ENCODE assay signal across 22 cellular contexts in the genomic region with DNA sequence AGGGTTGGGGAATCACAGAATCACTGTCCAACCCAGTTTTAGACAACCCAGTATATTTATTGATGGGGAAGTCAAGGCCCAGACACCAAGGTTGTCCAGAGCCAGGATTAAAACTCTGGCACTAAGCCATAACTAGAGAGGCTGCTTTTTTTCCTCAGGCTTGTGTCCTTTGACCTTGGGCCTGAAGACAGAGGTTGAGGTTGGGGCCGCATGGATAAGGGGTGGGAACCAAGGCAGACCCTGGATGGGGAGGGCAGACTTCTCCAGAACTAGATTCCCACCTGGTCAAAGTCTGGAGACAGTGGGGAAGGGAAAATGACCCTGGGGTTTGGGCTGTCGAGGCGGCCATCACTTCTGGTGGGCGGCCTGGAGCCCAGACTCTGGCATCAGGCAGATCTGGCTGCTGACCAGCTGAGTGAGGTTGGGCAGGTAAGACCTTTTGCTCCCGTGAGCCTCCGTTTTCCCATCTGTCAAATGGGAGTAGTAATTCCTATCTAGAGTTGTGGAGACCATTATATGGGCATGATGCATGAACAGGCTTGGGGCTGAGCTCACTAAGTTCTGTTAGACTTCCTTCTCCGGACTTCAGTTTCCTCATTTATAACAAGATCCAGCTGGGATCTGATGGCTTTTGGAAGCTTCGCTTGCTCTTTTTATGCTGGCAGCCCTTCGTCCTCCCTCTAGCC. TPM values are rescaled to one million over a fixed set of nuclear protein-coding genes. Genes with fewer than 3 reads are reported as not detected.
A peak's percentile ranks its signal among the peaks of the same experiment; 100 is the strongest.
DNase-seq lines count a peak whose midpoint lies in the region; ATAC-seq, FAIRE-seq and TF ChIP-seq lines count a peak whose summit lies in the region.
"Had no signal": no experiment of that assay in that cellular context is flagged by ENCODE, and none has a peak within 500 bp of the region (broad histone marks: within the 10 kb centered on the region; RNA-seq: fewer than 3 reads in every experiment).

No MANE protein-coding gene starts in this region.

- H3K27me3 Mint-ChIP-seq in activated naive CD4-positive, alpha-beta T cell treated with anti-CD3 and anti-CD28 coated beads for 36 hours (ENCODE audit: low read depth), result no peaks in the 10 kb centered on the region
- H3K27me3 Mint-ChIP-seq: activated naive CD8-positive, alpha-beta T cell treated with anti-CD3 and anti-CD28 coated beads for 36 hours; T-helper 17 cell had no signal

- FAIRE-seq in K562 (lab: Jason Lieb, UNC), result no peak
- FAIRE-seq: D721Med had no signal

- H3K9me1 ChIP-seq in K562 (ENCODE audit: control insufficient read depth, insufficient read depth, low read length), result no peaks in the 10 kb centered on the region

- H3K4me3 Mint-ChIP-seq in activated naive CD4-positive, alpha-beta T cell treated with anti-CD3 and anti-CD28 coated beads for 36 hours, result no peak overlapping the region
- H3K4me3 Mint-ChIP-seq: activated naive CD8-positive, alpha-beta T cell treated with anti-CD3 and anti-CD28 coated beads for 36 hours; neural crest cell; T-helper 17 cell had no signal

- H3K9me3 ChIP-seq in BE2C (no peaks in the 10 kb centered on the region), K562 (replicated peaks; ENCODE audit: control insufficient read depth, insufficient read depth, low read depth, low read length) (no peaks in the 10 kb centered on the region), left ventricle myocardium inferior (replicated peaks) (no peaks in the 10 kb centered on the region)

- H3K36me3 Mint-ChIP-seq in activated naive CD4-positive, alpha-beta T cell treated with anti-CD3 and anti-CD28 coated beads for 36 hours (ENCODE audit: low read depth), result no peaks in the 10 kb centered on the region
- H3K36me3 Mint-ChIP-seq: activated naive CD8-positive, alpha-beta T cell treated with anti-CD3 and anti-CD28 coated beads for 36 hours had no signal

- intact Hi-C loops in K562 (cut with micrococcal nuclease) (no loop called here), left ventricle myocardium inferior (cut with micrococcal nuclease) (no loop called here), sciatic nerve (cut with DNase I) (no loop called here)
- intact Hi-C loops in activated naive CD4-positive, alpha-beta T cell treated with anti-CD3 and anti-CD28 coated beads for 36 hours (cut with micrococcal nuclease), result no loop called here

- H3K4me2 ChIP-seq in K562 (ENCODE audit: insufficient read depth, low read length), result no peak overlapping the region

- H3K27me3 ChIP-seq in BE2C (no peaks in the 10 kb centered on the region), K562 (ENCODE audit: control insufficient read depth in 2 of 2, insufficient read depth in 2 of 2, low read length in 2 of 2) (no peaks in the 10 kb centered on the region; a peak in 1 of 5 replicates), left ventricle myocardium inferior (ENCODE audit: low read depth) (no peaks in the 10 kb centered on the region)

- TF ChIP-seq EP300 in K562 (IDR thresholded peaks at IDR 0.05; ENCODE audit: low read length), result no peak

- POLR2A ChIA-PET in K562 (lab: Yijun Ruan, JAX), result interaction anchor here (0.7 to 1.4 kb wide), 6 partner anchors 9 to 101 kb away, joined by 3 to 7 read pairs (median 5); a partner anchor contains a TSS

- H3K4me1 ChIP-seq in BE2C, result peaks cover 56% of the 10 kb centered on the region
- H3K4me1 ChIP-seq in K562 (replicated peaks in 1 of 2; ENCODE audit: control insufficient read depth in 2 of 2, insufficient read depth in 2 of 2, low read length in 2 of 2), result peaks cover 0 to 24% of the 10 kb centered on the region in 2 experiments; a peak in 3 of 5 replicates
- H3K4me1 ChIP-seq in left ventricle myocardium inferior, result peaks cover 73% of the 10 kb centered on the region

- BruUV-seq in K562 (replicated peaks; lab: Mats Ljungman, UMichigan), result no TSS peak

- H3K27ac Mint-ChIP-seq in activated naive CD4-positive, alpha-beta T cell treated with anti-CD3 and anti-CD28 coated beads for 36 hours, result no peak overlapping the region
- H3K27ac Mint-ChIP-seq: activated naive CD8-positive, alpha-beta T cell treated with anti-CD3 and anti-CD28 coated beads for 36 hours; T-helper 17 cell had no signal

- H3K27ac ChIP-seq in K562 (ENCODE audit: extremely low read depth, low read depth, low read length) (no peak overlapping the region), left ventricle myocardium inferior (replicated peaks) (peak overlapping the region; percentile 65)
- H3K27ac ChIP-seq: epithelial cell of prostate, HL-60 had no signal

- H3K79me2 ChIP-seq in K562 (ENCODE audit: control insufficient read depth, insufficient read depth, low read length), result no peaks in the 10 kb centered on the region

- H3K4me3 ChIP-seq in BE2C (ENCODE audit: low read depth, low read length), result no peak overlapping the region
- no peak overlapping the region for H3K4me3 ChIP-seq in K562
- H3K4me3 ChIP-seq in left ventricle myocardium inferior, result no peak overlapping the region
- H3K4me3 ChIP-seq: lung had no signal

- no peaks in the 10 kb centered on the region for H3K4me1 Mint-ChIP-seq in activated naive CD4-positive, alpha-beta T cell treated with anti-CD3 and anti-CD28 coated beads for 36 hours (ENCODE audit: low read depth)
- H3K4me1 Mint-ChIP-seq: activated naive CD8-positive, alpha-beta T cell treated with anti-CD3 and anti-CD28 coated beads for 36 hours had no signal

- DNase-seq in BE2C (peak; percentile 48), K562 (ENCODE audit: extremely low read depth in 1 of 4, low spot score in 3 of 4) (no peak), left ventricle myocardium inferior (no peak), sciatic nerve (ENCODE audit: low spot score) (no peak), NCI-H1436 (lab: John Stamatoyannopoulos, UW) (no peak), H4 (ENCODE audit: low spot score) (no peak)
- DNase-seq in activated naive CD4-positive, alpha-beta T cell treated with anti-CD3 and anti-CD28 coated beads for 36 hours, result no peak
- DNase-seq in activated CD4-positive, CD25-positive, alpha-beta regulatory T cell (lab: John Stamatoyannopoulos, UW), result no peak
- DNase-seq: activated CD4-positive, alpha-beta T cell treated with anti-CD3 and anti-CD28 coated beads for 48 hours; activated naive CD8-positive, alpha-beta T cell treated with anti-CD3 and anti-CD28 coated beads for 36 hours; activated T-cell treated with anti-CD3 and anti-CD28 coated beads for 4 hours; NCI-H524; stimulated activated naive CD4-positive, alpha-beta T cell; T-helper 17 cell had no signal

- no peak for TF ChIP-seq RAD21 in K562 (CRISPR knock-in tag; conservative IDR thresholded peaks at IDR 0.05 in 1 of 2, IDR thresholded peaks at IDR 0.05 in 1 of 2)

- H3K36me3 ChIP-seq in BE2C, result peaks cover 13% of the 10 kb centered on the region
- H3K36me3 ChIP-seq in K562 (ENCODE audit: control insufficient read depth, insufficient read depth, low read length), result peaks cover 5% of the 10 kb centered on the region; the same call in 1 of the 3 replicates
- peaks cover 17% of the 10 kb centered on the region for H3K36me3 ChIP-seq in left ventricle myocardium inferior

- H3K9me3 Mint-ChIP-seq in activated naive CD4-positive, alpha-beta T cell treated with anti-CD3 and anti-CD28 coated beads for 36 hours, result no peaks in the 10 kb centered on the region
- H3K9me3 Mint-ChIP-seq: activated naive CD8-positive, alpha-beta T cell treated with anti-CD3 and anti-CD28 coated beads for 36 hours; neural crest cell had no signal

- in situ Hi-C loops in K562 (cut with MboI), result no loop called here

- ATAC-seq in K562 (no peak), sciatic nerve (peak; percentile 4)
- ATAC-seq: Panc1, T-helper 17 cell had no signal

- H3K9ac ChIP-seq in K562 (ENCODE audit: insufficient read depth in 1 of 2, low read depth in 2 of 2, low read length in 2 of 2), result peak overlapping the region in 1 of 2 experiments; percentile 38; a peak in 1 of 4 replicates

- WGBS in K562 (ENCODE audit: insufficient coverage, low coverage, missing lambda C conversion rate), result 66% methylated on average over 7 of the region's 9 CpGs

- no peak for TF ChIP-seq POLR2A in K562 (conservative IDR thresholded peaks at IDR 0.05)

- TF ChIP-seq CTCF in BE2C (IDR thresholded peaks at IDR 0.05; ENCODE audit: low read depth, low read length) (no peak), K562 (IDR thresholded peaks at IDR 0.05 in 2 of 3, conservative IDR thresholded peaks at IDR 0.05 in 1 of 3; ENCODE audit: insufficient read depth in 2 of 3, low read depth in 1 of 3, low read length in 3 of 3) (no peak), left ventricle myocardium inferior (IDR thresholded peaks at IDR 0.05; ENCODE audit: borderline replicate concordance) (no peak)

- H2AFZ ChIP-seq in K562 (ENCODE audit: low read depth, low read length), result no peak overlapping the region

- H4K20me1 ChIP-seq in K562 (replicated peaks; ENCODE audit: control insufficient read depth, insufficient read depth, low read length), result no peaks in the 10 kb centered on the region

- CTCF ChIA-PET in K562 (lab: Yijun Ruan, JAX; ENCODE audit: low intra/inter-chr PET ratio), result no interaction called here
- CTCF ChIA-PET in activated naive CD4-positive, alpha-beta T cell treated with anti-CD3 and anti-CD28 coated beads for 36 hours (lab: Charles Lee), result no interaction called here

RNA-seq across cellular contexts. Expression of a gene that starts 17.9 kb away (rescaled TPM):
- polyA plus RNA-seq in BE2C (2012; ENCODE audit: insufficient read depth, insufficient read length, low read depth), result 262 TPM
- 53.3 and 148 TPM in 2 replicates for total RNA-seq in K562 (2011; cell fraction: chromatin; rRNA removed; ENCODE audit: low replicate concordance)
- 159 and 208 TPM in 2 replicates for total RNA-seq in K562 (2011; cell fraction: nucleolus; rRNA removed)
- total RNA-seq in K562 (2011; cell fraction: nucleoplasm; rRNA removed), result 156 and 209 TPM in 2 replicates
- 17.8 and 18.6 TPM in 2 replicates for total RNA-seq in K562 (2014; rRNA removed)
- 18.1 and 18.3 TPM in 2 replicates for total RNA-seq in K562 (2014; rRNA removed; fragmentation: Illumina TruSeq; extraction: Trizol)
- 12.0 and 12.6 TPM in 2 replicates for total RNA-seq in K562 (2015; rRNA removed; fragmentation: Illumina TruSeq; extraction: Trizol)
- 87.6 and 99.8 TPM in 2 replicates for total RNA-seq in K562 (2021)
- polyA plus RNA-seq in K562 (2011; rRNA removed), result 47.2 and 98.1 TPM in 2 replicates
- 47.0 and 129 TPM in 2 replicates for polyA plus RNA-seq in K562 (2011; cell fraction: cytosol; rRNA removed)
- polyA plus RNA-seq in K562 (2011; cell fraction: nucleus; rRNA removed), result 23.9 and 76.5 TPM in 2 replicates
- 64.1 and 158 TPM in 2 replicates for polyA plus RNA-seq in K562 (2012)
- 46.6 and 64.4 TPM in 2 replicates for polyA plus RNA-seq in K562 (2014; fragmentation: Illumina TruSeq; extraction: Trizol)
- polyA plus RNA-seq in K562 (2014; fragmentation: Nextera tagmentation; extraction: Ambion mirVana), result 10 to 100 TPM in 1 of 2 experiments, 1 to 10 TPM in 1; 8.8 to 10.8 TPM
- 37.5 and 43.5 TPM in 2 replicates for polyA plus RNA-seq in K562 (2014; rRNA removed)
- 39.8 and 98.7 TPM in 2 replicates for polyA minus RNA-seq in K562 (2011; rRNA and poly(A)+ RNA removed)
- polyA minus RNA-seq in K562 (2011; cell fraction: cytosol; rRNA and poly(A)+ RNA removed), result 51.3 and 106 TPM in 2 replicates
- 11.2 and 17.0 TPM in 2 replicates for polyA minus RNA-seq in K562 (2011; cell fraction: nucleus; rRNA and poly(A)+ RNA removed)
- total RNA-seq in left ventricle myocardium inferior, result 130 TPM
- total RNA-seq in sciatic nerve, result 680 TPM
- 1 to 10 TPM; 8.8 to 9.2 TPM for total RNA-seq in activated naive CD4-positive, alpha-beta T cell treated with anti-CD3 and anti-CD28 coated beads for 36 hours
- 6.2 and 7.2 TPM in 2 replicates for total RNA-seq in H4 (2014; rRNA removed; shearing (Covaris generic))

RNA-seq across cellular contexts. Expression of a gene that starts 40.2 kb away (rescaled TPM):
- not detected for polyA plus RNA-seq in BE2C (2012; ENCODE audit: insufficient read depth, insufficient read length, low read depth)
- 2.1 and 5.8 TPM in 2 replicates for total RNA-seq in K562 (2011; cell fraction: chromatin; rRNA removed; ENCODE audit: low replicate concordance)
- 1.4 and 1.7 TPM in 2 replicates for total RNA-seq in K562 (2011; cell fraction: nucleolus; rRNA removed)
- total RNA-seq in K562 (2011; cell fraction: nucleoplasm; rRNA removed), result 2.7 and 2.8 TPM in 2 replicates
- total RNA-seq in K562 (2014; rRNA removed), result 0.18 and 0.24 TPM in 2 replicates
- total RNA-seq in K562 (2014; rRNA removed; fragmentation: Illumina TruSeq; extraction: Trizol), result 0.06 and 0.11 TPM in 2 replicates
- total RNA-seq in K562 (2015; rRNA removed; fragmentation: Illumina TruSeq; extraction: Trizol), result not detected in 2 replicates
- 0.73 and 0.78 TPM in 2 replicates for total RNA-seq in K562 (2021)
- polyA plus RNA-seq in K562 (2011; rRNA removed), result 0.15 and 0.53 TPM in 2 replicates
- polyA plus RNA-seq in K562 (2011; cell fraction: cytosol; rRNA removed), result 0.09 and 0.89 TPM in 2 replicates
- polyA plus RNA-seq in K562 (2011; cell fraction: nucleus; rRNA removed), result 0.38 and 4.1 TPM in 2 replicates
- 0.49 and 1.4 TPM in 2 replicates for polyA plus RNA-seq in K562 (2012)
- 0.54 and 0.61 TPM in 2 replicates for polyA plus RNA-seq in K562 (2014; fragmentation: Illumina TruSeq; extraction: Trizol)
- under 1 TPM; 0.04 to 0.07 TPM for polyA plus RNA-seq in K562 (2014; fragmentation: Nextera tagmentation; extraction: Ambion mirVana)
- 0.29 and 0.40 TPM in 2 replicates for polyA plus RNA-seq in K562 (2014; rRNA removed)
- polyA minus RNA-seq in K562 (2011; rRNA and poly(A)+ RNA removed), result 1.1 TPM in 1 of 2 replicates, not detected in the other
- polyA minus RNA-seq in K562 (2011; cell fraction: cytosol; rRNA and poly(A)+ RNA removed), result 1.1 TPM in 1 of 2 replicates, not detected in the other
- 0.22 and 2.7 TPM in 2 replicates for polyA minus RNA-seq in K562 (2011; cell fraction: nucleus; rRNA and poly(A)+ RNA removed)
- total RNA-seq in left ventricle myocardium inferior, result not detected
- 0.36 TPM for total RNA-seq in sciatic nerve
- total RNA-seq in activated naive CD4-positive, alpha-beta T cell treated with anti-CD3 and anti-CD28 coated beads for 36 hours, result 1 to 10 TPM; 4.7 to 5.9 TPM
- total RNA-seq in H4 (2014; rRNA removed; shearing (Covaris generic)), result not detected in 2 replicates
- total RNA-seq: cerebellum, LHCN-M2, neural crest cell had no signal

RNA-seq across cellular contexts. Expression of a gene that starts 43.5 kb away (rescaled TPM):
- 17.6 TPM for polyA plus RNA-seq in BE2C (2012; ENCODE audit: insufficient read depth, insufficient read length, low read depth)
- 65.1 and 280 TPM in 2 replicates for total RNA-seq in K562 (2011; cell fraction: chromatin; rRNA removed; ENCODE audit: low replicate concordance)
- total RNA-seq in K562 (2011; cell fraction: nucleolus; rRNA removed), result 39.0 and 56.5 TPM in 2 replicates
- 105 and 126 TPM in 2 replicates for total RNA-seq in K562 (2011; cell fraction: nucleoplasm; rRNA removed)
- total RNA-seq in K562 (2014; rRNA removed) (131 and 133 TPM in 2 replicates), K562 (2014; rRNA removed; fragmentation: Illumina TruSeq; extraction: Trizol) (335 and 375 TPM in 2 replicates), K562 (2015; rRNA removed; fragmentation: Illumina TruSeq; extraction: Trizol) (257 and 281 TPM in 2 replicates), K562 (2021) (266 and 282 TPM in 2 replicates), left ventricle myocardium inferior (2.1 TPM), sciatic nerve (1.4 TPM)
- polyA plus RNA-seq in K562 (2011; rRNA removed) (150 and 347 TPM in 2 replicates), K562 (2014; fragmentation: Illumina TruSeq; extraction: Trizol) (204 and 233 TPM in 2 replicates), K562 (2014; fragmentation: Nextera tagmentation; extraction: Ambion mirVana) (100 to 1,000 TPM; 175 to 259 TPM), K562 (2014; rRNA removed) (163 and 185 TPM in 2 replicates)
- 39.7 and 72.0 TPM in 2 replicates for polyA plus RNA-seq in K562 (2011; cell fraction: cytosol; rRNA removed)
- 94.7 and 101 TPM in 2 replicates for polyA plus RNA-seq in K562 (2011; cell fraction: nucleus; rRNA removed)
- polyA plus RNA-seq in K562 (2012), result 250 and 293 TPM in 2 replicates
- polyA minus RNA-seq in K562 (2011; rRNA and poly(A)+ RNA removed), result 222 and 350 TPM in 2 replicates
- 60.8 and 128 TPM in 2 replicates for polyA minus RNA-seq in K562 (2011; cell fraction: cytosol; rRNA and poly(A)+ RNA removed)
- polyA minus RNA-seq in K562 (2011; cell fraction: nucleus; rRNA and poly(A)+ RNA removed), result 61.9 and 96.7 TPM in 2 replicates
- total RNA-seq in activated naive CD4-positive, alpha-beta T cell treated with anti-CD3 and anti-CD28 coated beads for 36 hours, result 100 to 1,000 TPM; 410 to 416 TPM
- 194 and 219 TPM in 2 replicates for total RNA-seq in H4 (2014; rRNA removed; shearing (Covaris generic))

Comparison
In these comparisons a context has a peak if more than half of its experiments do, and no peak if none do; other contexts are left out.
1. RNA of a gene that starts 43.5 kb away (total RNA-seq): 410 to 416 TPM in activated naive CD4-positive, alpha-beta T cell treated with anti-CD3 and anti-CD28 coated beads for 36 hours, 39.0 to 375 TPM in K562 and 194 to 219 TPM in H4; 2.1 TPM in left ventricle myocardium inferior (single experiment) and 1.4 TPM in sciatic nerve (single experiment); every median in the first group is over 10 times any median in the second.